In genomic region chr6:41786451-41787218, GRCh38 we compare ENCODE assay signal across 8 cellular contexts. TPM values are rescaled to one million over a fixed set of nuclear protein-coding genes. Genes with fewer than 3 reads are reported as not detected.
DNase-seq lines count a peak whose midpoint lies in the region; ATAC-seq and TF ChIP-seq lines count a peak whose summit lies in the region.

No MANE protein-coding gene starts in this region.

- H3K4me3 Mint-ChIP-seq in nephron = peak overlapping the region; percentile 92 to 99 (median 93)

- TF ChIP-seq CTCF in fibroblast of pulmonary artery (IDR thresholded peaks at IDR 0.05; ENCODE audit: low read length, missing control alignments) (peak; percentile 23), nephron (IDR thresholded peaks at IDR 0.05; ENCODE audit: unreplicated experiment in 3 of 3) (peak; percentile 58 to 86 (median 74))

- peak; percentile 41; the same call in 1 of the 2 replicates for TF ChIP-seq EP300 in Ishikawa (IDR thresholded peaks at IDR 0.05; ENCODE audit: borderline replicate concordance)

- H3K27me3 Mint-ChIP-seq in nephron (ENCODE audit: low read depth) = no peaks in the 10 kb centered on the region

- peak overlapping the region; percentile 95 to 97 (median 96) for H3K27ac Mint-ChIP-seq in nephron

- peaks cover 26% of the 10 kb centered on the region for H3K4me1 Mint-ChIP-seq in nephron

- peaks cover 22% of the 10 kb centered on the region for H3K36me3 Mint-ChIP-seq in nephron (ENCODE audit: low read depth)

- TF ChIP-seq RAD21 in Ishikawa (IDR thresholded peaks at IDR 0.05; ENCODE audit: low read depth) = peak; percentile 66; the same call in 1 of the 2 replicates

- ATAC-seq in GM21526 (IDR thresholded peaks at IDR 0.05; ENCODE audit: low FRiP score, unreplicated experiment) = peak; percentile 60
- ATAC-seq in stimulated activated naive CD8-positive, alpha-beta T cell treated with anti-CD3 and anti-CD28 coated beads, Interleukin-15, Interleukin-2, amounts not matched to agents 100 U/mL and 50 U/mL, for 24 hours = peak; percentile 81

- DNase-seq in DMS114 treated with DMSO at 0.1 percent for 48 hours (lab: John Stamatoyannopoulos, UW; ENCODE audit: unreplicated experiment) (peak; percentile 68), RPMI7951 (ENCODE audit: low read depth) (peak; percentile 77), fibroblast of pulmonary artery (ENCODE audit: low read depth) (peak; percentile 73)
- peak; percentile 84 for DNase-seq in activated T-helper 9 cell treated with anti-CD3 and anti-CD28 coated beads, Interleukin-2, amount 50 U/mL, for 16 hours (ENCODE audit: low read depth)
- DNase-seq in stimulated activated naive CD8-positive, alpha-beta T cell treated with anti-CD3 and anti-CD28 coated beads, Interleukin-15, Interleukin-2, amounts not matched to agents 100 U/mL and 50 U/mL, for 24 hours = peak; percentile 95

- H3K9me3 Mint-ChIP-seq in nephron = no peaks in the 10 kb centered on the region

- H3K4me3 ChIP-seq in fibroblast of pulmonary artery (replicated peaks; ENCODE audit: low read depth, low read length) = peak overlapping the region; percentile 100

TF ChIP-seq in Ishikawa, 13 proteins besides CTCF, POLR2A, EP300 and RAD21:
- TF ChIP-seq YY1 (IDR thresholded peaks at IDR 0.05; ENCODE audit: low read depth) = no peak
- no peak for TF ChIP-seq TEAD4 (IDR thresholded peaks at IDR 0.05)
- 0 out of 2 replicates have a peak, but pooled peaks have one; percentile 3 for TF ChIP-seq USF1 (IDR thresholded peaks at IDR 0.05)
TF ChIP-seq in Ishikawa: peak in this region for 1.

RNA-seq across cellular contexts. Expression of gene TOMM6, which starts 0.9 kb away (rescaled TPM):
- total RNA-seq in RPMI7951 (2014; rRNA removed; shearing (Covaris generic)) = 228 and 261 TPM in 2 replicates

RNA-seq across cellular contexts. Expression of gene PRICKLE4, which starts 6.1 kb away (rescaled TPM):
- 0.12 and 0.88 TPM in 2 replicates for total RNA-seq in RPMI7951 (2014; rRNA removed; shearing (Covaris generic))

RNA-seq across cellular contexts. Expression of gene FRS3, which starts 6.9 kb away (rescaled TPM):
- 1.2 and 2.3 TPM in 2 replicates for total RNA-seq in RPMI7951 (2014; rRNA removed; shearing (Covaris generic))

RNA-seq across cellular contexts. Expression of gene PGC, which starts 39.4 kb away (rescaled TPM):
- total RNA-seq in RPMI7951 (2014; rRNA removed; shearing (Covaris generic)) = not detected in 2 replicates

RNA-seq across cellular contexts. Expression of gene TFEB, which starts 51.2 kb away (rescaled TPM):
- 11.7 and 11.8 TPM in 2 replicates for total RNA-seq in RPMI7951 (2014; rRNA removed; shearing (Covaris generic))

Comparison
In these comparisons a context has a peak if more than half of its experiments do, and no peak if none do; other contexts are left out.
1. Peak in every context shown above with its lines: DNase-seq, ATAC-seq and H3K4me3 ChIP-seq.